Comparison of ENCODE assay signal across 8 cellular contexts in the genomic region with DNA sequence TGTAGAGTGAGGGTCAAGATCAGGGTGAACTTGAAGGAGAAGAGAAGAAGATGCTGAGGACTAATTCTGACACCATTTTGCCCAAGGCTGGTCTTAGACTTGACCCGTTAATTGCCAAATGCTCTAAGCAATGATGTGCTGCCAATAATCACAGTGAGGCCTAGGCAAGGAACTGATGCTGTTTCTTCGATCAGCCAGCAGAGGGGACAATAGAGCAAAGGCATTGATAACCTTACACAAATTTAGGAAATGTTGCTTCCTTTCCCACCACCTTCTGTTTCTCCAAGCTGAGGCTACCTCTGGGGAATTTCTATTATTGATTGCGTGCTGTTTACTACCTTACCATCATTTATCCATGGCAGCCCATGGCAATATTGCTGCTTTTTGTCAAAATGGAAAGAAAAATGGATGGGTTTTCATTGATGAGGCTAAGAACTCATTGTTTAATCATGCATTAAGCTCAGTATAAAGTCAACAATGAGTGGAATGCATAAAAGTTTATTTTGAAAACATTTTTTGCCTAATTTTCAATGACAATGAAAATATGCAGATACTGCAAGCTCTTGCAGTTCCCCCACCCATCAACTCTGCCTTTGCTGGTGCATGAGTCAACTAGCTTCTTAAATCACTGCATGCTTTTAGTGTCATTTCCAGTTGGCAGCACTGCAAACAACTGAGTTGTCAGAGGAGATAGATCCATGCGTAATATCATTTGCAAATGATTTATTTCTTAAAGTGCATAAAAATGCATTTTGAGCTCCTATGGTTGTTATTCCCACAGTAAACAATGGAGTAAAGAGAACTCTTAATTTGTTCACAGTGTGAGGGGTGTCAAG.
A peak's percentile ranks its signal among the peaks of the same experiment; 100 is the strongest.
DNase-seq lines count a peak whose midpoint lies in the region; ATAC-seq and TF ChIP-seq lines count a peak whose summit lies in the region.

No MANE protein-coding gene starts in this region.

- TF ChIP-seq CTCF in heart left ventricle (IDR thresholded peaks at IDR 0.05) (peak in 9 of 12 donors; percentile 15 to 57 (median 36)), HL-60 (IDR thresholded peaks at IDR 0.05; ENCODE audit: insufficient read depth, low read length) (peak; percentile 71), Panc1 (IDR thresholded peaks at IDR 0.05) (peak; percentile 71), endothelial cell (IDR thresholded peaks at IDR 0.05; ENCODE audit: unreplicated experiment) (peak; percentile 75)

- WGBS in heart left ventricle, 4 donors: 40 to 46% (median 43%) methylated on average over 4 of the region's 4 CpGs

- POLR2A ChIA-PET in Panc1 (lab: Charles Lee): no interaction called here

- no peak overlapping the region for H3K27ac ChIP-seq in heart left ventricle
- H3K27ac ChIP-seq in HL-60 (replicated peaks): no peak overlapping the region
- no peak overlapping the region for H3K27ac ChIP-seq in Panc1 (ENCODE audit: low read length)

- H3K27me3 ChIP-seq in heart left ventricle: no peaks in the 10 kb centered on the region
- H3K27me3 ChIP-seq in HL-60 (ENCODE audit: insufficient read depth, poor library complexity, severe bottlenecking): no peaks in the 10 kb centered on the region
- H3K27me3 ChIP-seq in Panc1 (ENCODE audit: control insufficient read depth, insufficient read depth, low read length): no peaks in the 10 kb centered on the region

- H3K4me1 ChIP-seq in heart left ventricle: no peaks in the 10 kb centered on the region
- H3K4me1 ChIP-seq in Panc1 (ENCODE audit: control insufficient read depth, insufficient read depth, low read length): no peaks in the 10 kb centered on the region

- H3K4me1 Mint-ChIP-seq in endothelial cell (ENCODE audit: unreplicated experiment): peaks cover 12% of the 10 kb centered on the region
- H3K4me1 Mint-ChIP-seq in T-helper 2 cell treated with Interferon-gamma antibody and Interleukin-4, amounts not matched to agents 5 μg/mL and 100 μg/mL, for 36 hours (ENCODE audit: low read depth): no peaks in the 10 kb centered on the region

- DNase-seq in heart left ventricle (no peak), cardiac septum (ENCODE audit: low spot score) (no peak), HL-60 (ENCODE audit: low read depth in 1 of 2, low spot score in 1 of 2) (peak in 1 of 2 experiments; percentile 14), Panc1 (ENCODE audit: low read depth, low spot score) (peak; percentile 28), endothelial cell (ENCODE audit: low spot score) (peak; percentile 49), non-pigmented ciliary epithelial cell (ENCODE audit: low read depth) (peak; percentile 72)
- DNase-seq in T-helper 2 cell treated with Interferon-gamma antibody and Interleukin-4, amounts not matched to agents 5 μg/mL and 100 μg/mL, for 36 hours (ENCODE audit: low spot score): no peak

- H3K4me3 ChIP-seq in heart left ventricle: no peak overlapping the region
- H3K4me3 ChIP-seq in HL-60 (replicated peaks; ENCODE audit: insufficient read depth, low read length): no peak overlapping the region
- H3K4me3 ChIP-seq in Panc1 (ENCODE audit: low read depth in 2 of 2, low read length in 2 of 2): no peak overlapping the region

- TF ChIP-seq POLR2A in heart left ventricle (IDR thresholded peaks at IDR 0.05): no peak

- in situ Hi-C loops in Panc1 (cut with HindIII; ENCODE audit: low pct_unique_long_range_greater_than_20kb, low sequenced_read_pairs): no loop called here

- no peaks in the 10 kb centered on the region for H3K36me3 ChIP-seq in heart left ventricle
- no peaks in the 10 kb centered on the region for H3K36me3 ChIP-seq in Panc1 (ENCODE audit: control insufficient read depth, insufficient read depth, low read length)

- H3K9me3 Mint-ChIP-seq in endothelial cell (ENCODE audit: unreplicated experiment): no peaks in the 10 kb centered on the region
- no peaks in the 10 kb centered on the region for H3K9me3 Mint-ChIP-seq in T-helper 2 cell treated with Interferon-gamma antibody and Interleukin-4, amounts not matched to agents 5 μg/mL and 100 μg/mL, for 36 hours

- no TSS peak for BruUV-seq in Panc1 (replicated peaks; lab: Mats Ljungman, UMichigan)

- H3K27ac Mint-ChIP-seq in endothelial cell (ENCODE audit: unreplicated experiment): no peak overlapping the region
- H3K27ac Mint-ChIP-seq in T-helper 2 cell treated with Interferon-gamma antibody and Interleukin-4, amounts not matched to agents 5 μg/mL and 100 μg/mL, for 36 hours: no peak overlapping the region

- H3K4me3 Mint-ChIP-seq in endothelial cell (ENCODE audit: unreplicated experiment): no peak overlapping the region
- no peak overlapping the region for H3K4me3 Mint-ChIP-seq in T-helper 2 cell treated with Interferon-gamma antibody and Interleukin-4, amounts not matched to agents 5 μg/mL and 100 μg/mL, for 36 hours

- no peak for ATAC-seq in heart left ventricle
- ATAC-seq in GM21528 (IDR thresholded peaks at IDR 0.05; ENCODE audit: low FRiP score, unreplicated experiment): peak; percentile 84
- ATAC-seq in Panc1: no peak

- CTCF ChIA-PET in Panc1 (lab: Charles Lee): interaction anchor here (0.7 kb wide), 1 partner anchor 1349 kb away, joined by 3 read pairs; no protein-coding TSS in a partner anchor

- H3K27me3 Mint-ChIP-seq in endothelial cell (ENCODE audit: unreplicated experiment): peaks cover 2% of the 10 kb centered on the region
- no peaks in the 10 kb centered on the region for H3K27me3 Mint-ChIP-seq in T-helper 2 cell treated with Interferon-gamma antibody and Interleukin-4, amounts not matched to agents 5 μg/mL and 100 μg/mL, for 36 hours (ENCODE audit: low read depth)

- no peaks in the 10 kb centered on the region for H3K36me3 Mint-ChIP-seq in endothelial cell (ENCODE audit: low read depth, unreplicated experiment)
- H3K36me3 Mint-ChIP-seq in T-helper 2 cell treated with Interferon-gamma antibody and Interleukin-4, amounts not matched to agents 5 μg/mL and 100 μg/mL, for 36 hours (ENCODE audit: low read depth): no peaks in the 10 kb centered on the region

- intact Hi-C loops in heart left ventricle (cut with DNase I): loop anchor here in 3 of 10 donors (10.0 kb wide), 1 partner anchor 372 kb away; no protein-coding TSS in a partner anchor
- intact Hi-C loops in cardiac septum (cut with DNase I): loop anchor here (10.0 kb wide), 1 partner anchor 372 kb away; no protein-coding TSS in a partner anchor
- intact Hi-C loops in Panc1 (cut with micrococcal nuclease; ENCODE audit: unreplicated experiment): loop anchor here (5.0 kb wide), 1 partner anchor 379 kb away; no protein-coding TSS in a partner anchor

- peaks cover 0 to 5% (median 0%) of the 10 kb centered on the region in 12 donors for H3K9me3 ChIP-seq in heart left ventricle
- no peaks in the 10 kb centered on the region for H3K9me3 ChIP-seq in Panc1 (ENCODE audit: control insufficient read depth, insufficient read depth, low read depth, low read length)

Comparison
In these comparisons a context has a peak if more than half of its experiments do, and no peak if none do; other contexts are left out.
1. DNase-seq: peak in Panc1 (single experiment), endothelial cell (single experiment) and non-pigmented ciliary epithelial cell (single experiment); none in heart left ventricle (0 of 5), cardiac septum (single experiment) and T-helper 2 cell treated with Interferon-gamma antibody and Interleukin-4, amounts not matched to agents 5 μg/mL and 100 μg/mL, for 36 hours (single experiment).
2. Peak in every context shown above with its lines, with median percentiles within 50 percentile points of each other: CTCF ChIP-seq.